In the genomic region with DNA sequence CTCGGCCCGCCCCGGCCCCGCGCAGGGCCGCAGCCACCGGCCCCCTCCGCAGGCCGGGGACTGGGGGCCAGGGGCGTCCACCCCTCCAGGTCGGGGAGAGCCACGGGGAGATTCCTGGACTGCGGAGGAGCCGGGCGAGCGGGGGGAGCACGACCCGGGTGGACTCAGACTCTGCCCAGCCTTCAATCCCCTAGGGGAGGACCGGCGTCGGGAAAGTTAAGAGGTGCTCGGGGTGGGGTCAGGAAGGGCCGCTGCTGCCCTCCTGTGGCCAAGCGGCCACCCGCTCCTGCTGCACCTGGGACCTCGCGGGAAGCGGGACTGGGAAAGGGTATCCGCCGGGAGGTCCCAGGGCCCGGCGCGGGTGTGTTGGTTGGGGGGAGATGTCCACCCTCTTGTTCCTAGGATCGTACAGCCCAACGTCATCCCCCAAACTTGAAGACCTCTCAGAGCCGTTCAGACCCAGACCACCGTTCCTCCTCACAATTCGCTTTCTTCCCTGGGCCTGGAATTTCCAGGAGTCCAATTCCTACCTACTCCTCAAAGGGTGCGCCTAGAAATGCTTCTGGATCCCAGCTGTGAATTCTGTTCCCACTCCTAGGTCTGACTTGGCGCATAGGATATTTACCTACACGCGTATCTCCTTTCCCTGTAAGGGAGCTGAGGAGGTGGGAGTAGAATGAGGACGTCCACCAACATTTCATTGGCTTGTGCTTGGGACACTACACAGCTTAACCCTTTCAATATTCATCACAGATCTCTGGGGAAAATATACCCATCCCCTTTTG, we compare ENCODE assay signal across 1 cellular context.
TF ChIP-seq lines count a peak whose summit lies in the region.

No MANE protein-coding gene starts in this region.

TF ChIP-seq in K562, 482 proteins besides CTCF, POLR2A, EP300 and RAD21 (continued from another document and continues in another):
- TF ChIP-seq, protein P1, sequence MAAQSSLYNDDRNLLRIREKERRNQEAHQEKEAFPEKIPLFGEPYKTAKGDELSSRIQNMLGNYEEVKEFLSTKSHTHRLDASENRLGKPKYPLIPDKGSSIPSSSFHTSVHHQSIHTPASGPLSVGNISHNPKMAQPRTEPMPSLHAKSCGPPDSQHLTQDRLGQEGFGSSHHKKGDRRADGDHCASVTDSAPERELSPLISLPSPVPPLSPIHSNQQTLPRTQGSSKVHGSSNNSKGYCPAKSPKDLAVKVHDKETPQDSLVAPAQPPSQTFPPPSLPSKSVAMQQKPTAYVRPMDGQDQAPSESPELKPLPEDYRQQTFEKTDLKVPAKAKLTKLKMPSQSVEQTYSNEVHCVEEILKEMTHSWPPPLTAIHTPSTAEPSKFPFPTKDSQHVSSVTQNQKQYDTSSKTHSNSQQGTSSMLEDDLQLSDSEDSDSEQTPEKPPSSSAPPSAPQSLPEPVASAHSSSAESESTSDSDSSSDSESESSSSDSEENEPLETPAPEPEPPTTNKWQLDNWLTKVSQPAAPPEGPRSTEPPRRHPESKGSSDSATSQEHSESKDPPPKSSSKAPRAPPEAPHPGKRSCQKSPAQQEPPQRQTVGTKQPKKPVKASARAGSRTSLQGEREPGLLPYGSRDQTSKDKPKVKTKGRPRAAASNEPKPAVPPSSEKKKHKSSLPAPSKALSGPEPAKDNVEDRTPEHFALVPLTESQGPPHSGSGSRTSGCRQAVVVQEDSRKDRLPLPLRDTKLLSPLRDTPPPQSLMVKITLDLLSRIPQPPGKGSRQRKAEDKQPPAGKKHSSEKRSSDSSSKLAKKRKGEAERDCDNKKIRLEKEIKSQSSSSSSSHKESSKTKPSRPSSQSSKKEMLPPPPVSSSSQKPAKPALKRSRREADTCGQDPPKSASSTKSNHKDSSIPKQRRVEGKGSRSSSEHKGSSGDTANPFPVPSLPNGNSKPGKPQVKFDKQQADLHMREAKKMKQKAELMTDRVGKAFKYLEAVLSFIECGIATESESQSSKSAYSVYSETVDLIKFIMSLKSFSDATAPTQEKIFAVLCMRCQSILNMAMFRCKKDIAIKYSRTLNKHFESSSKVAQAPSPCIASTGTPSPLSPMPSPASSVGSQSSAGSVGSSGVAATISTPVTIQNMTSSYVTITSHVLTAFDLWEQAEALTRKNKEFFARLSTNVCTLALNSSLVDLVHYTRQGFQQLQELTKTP (IDR thresholded peaks at IDR 0.05; ENCODE audit: low read depth in 1 of 2, partially characterized antibody in 2 of 2), result no peak
- no peak for TF ChIP-seq PRPF4 (IDR thresholded peaks at IDR 0.05; ENCODE audit: insufficient read depth, low read depth, low read length, poor library complexity, severe bottlenecking)
- TF ChIP-seq, protein P2, sequence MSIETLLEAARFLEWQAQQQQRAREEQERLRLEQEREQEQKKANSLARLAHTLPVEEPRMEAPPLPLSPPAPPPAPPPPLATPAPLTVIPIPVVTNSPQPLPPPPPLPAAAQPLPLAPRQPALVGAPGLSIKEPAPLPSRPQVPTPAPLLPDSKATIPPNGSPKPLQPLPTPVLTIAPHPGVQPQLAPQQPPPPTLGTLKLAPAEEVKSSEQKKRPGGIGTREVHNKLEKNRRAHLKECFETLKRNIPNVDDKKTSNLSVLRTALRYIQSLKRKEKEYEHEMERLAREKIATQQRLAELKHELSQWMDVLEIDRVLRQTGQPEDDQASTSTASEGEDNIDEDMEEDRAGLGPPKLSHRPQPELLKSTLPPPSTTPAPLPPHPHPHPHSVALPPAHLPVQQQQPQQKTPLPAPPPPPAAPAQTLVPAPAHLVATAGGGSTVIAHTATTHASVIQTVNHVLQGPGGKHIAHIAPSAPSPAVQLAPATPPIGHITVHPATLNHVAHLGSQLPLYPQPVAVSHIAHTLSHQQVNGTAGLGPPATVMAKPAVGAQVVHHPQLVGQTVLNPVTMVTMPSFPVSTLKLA (conservative IDR thresholded peaks at IDR 0.05), result peak in 1 of 2 experiments; percentile 77; a peak in 3 of 4 replicates
- peak; percentile 32; the same call in 1 of the 2 replicates for TF ChIP-seq ZSCAN29 (IDR thresholded peaks at IDR 0.05)
- no peak for TF ChIP-seq ZNF436 (CRISPR knock-in tag; IDR thresholded peaks at IDR 0.05)
- TF ChIP-seq, protein P3, sequence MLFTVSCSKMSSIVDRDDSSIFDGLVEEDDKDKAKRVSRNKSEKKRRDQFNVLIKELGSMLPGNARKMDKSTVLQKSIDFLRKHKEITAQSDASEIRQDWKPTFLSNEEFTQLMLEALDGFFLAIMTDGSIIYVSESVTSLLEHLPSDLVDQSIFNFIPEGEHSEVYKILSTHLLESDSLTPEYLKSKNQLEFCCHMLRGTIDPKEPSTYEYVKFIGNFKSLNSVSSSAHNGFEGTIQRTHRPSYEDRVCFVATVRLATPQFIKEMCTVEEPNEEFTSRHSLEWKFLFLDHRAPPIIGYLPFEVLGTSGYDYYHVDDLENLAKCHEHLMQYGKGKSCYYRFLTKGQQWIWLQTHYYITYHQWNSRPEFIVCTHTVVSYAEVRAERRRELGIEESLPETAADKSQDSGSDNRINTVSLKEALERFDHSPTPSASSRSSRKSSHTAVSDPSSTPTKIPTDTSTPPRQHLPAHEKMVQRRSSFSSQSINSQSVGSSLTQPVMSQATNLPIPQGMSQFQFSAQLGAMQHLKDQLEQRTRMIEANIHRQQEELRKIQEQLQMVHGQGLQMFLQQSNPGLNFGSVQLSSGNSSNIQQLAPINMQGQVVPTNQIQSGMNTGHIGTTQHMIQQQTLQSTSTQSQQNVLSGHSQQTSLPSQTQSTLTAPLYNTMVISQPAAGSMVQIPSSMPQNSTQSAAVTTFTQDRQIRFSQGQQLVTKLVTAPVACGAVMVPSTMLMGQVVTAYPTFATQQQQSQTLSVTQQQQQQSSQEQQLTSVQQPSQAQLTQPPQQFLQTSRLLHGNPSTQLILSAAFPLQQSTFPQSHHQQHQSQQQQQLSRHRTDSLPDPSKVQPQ (CRISPR knock-in tag; IDR thresholded peaks at IDR 0.05; ENCODE audit: borderline replicate concordance), result no peak
- no peak for TF ChIP-seq KDM1A (IDR thresholded peaks at IDR 0.05)
- TF ChIP-seq SETDB1 (IDR thresholded peaks at IDR 0.05; ENCODE audit: low read length), result no peak
- TF ChIP-seq, protein P4, sequence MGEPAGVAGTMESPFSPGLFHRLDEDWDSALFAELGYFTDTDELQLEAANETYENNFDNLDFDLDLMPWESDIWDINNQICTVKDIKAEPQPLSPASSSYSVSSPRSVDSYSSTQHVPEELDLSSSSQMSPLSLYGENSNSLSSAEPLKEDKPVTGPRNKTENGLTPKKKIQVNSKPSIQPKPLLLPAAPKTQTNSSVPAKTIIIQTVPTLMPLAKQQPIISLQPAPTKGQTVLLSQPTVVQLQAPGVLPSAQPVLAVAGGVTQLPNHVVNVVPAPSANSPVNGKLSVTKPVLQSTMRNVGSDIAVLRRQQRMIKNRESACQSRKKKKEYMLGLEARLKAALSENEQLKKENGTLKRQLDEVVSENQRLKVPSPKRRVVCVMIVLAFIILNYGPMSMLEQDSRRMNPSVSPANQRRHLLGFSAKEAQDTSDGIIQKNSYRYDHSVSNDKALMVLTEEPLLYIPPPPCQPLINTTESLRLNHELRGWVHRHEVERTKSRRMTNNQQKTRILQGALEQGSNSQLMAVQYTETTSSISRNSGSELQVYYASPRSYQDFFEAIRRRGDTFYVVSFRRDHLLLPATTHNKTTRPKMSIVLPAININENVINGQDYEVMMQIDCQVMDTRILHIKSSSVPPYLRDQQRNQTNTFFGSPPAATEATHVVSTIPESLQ (CRISPR knock-in tag; IDR thresholded peaks at IDR 0.05), result no peak
- no peak for TF ChIP-seq PURB (CRISPR knock-in tag; IDR thresholded peaks at IDR 0.05; ENCODE audit: low read depth)
- no peak for TF ChIP-seq ZNF324 (CRISPR knock-in tag; IDR thresholded peaks at IDR 0.05)
- TF ChIP-seq, protein P5, sequence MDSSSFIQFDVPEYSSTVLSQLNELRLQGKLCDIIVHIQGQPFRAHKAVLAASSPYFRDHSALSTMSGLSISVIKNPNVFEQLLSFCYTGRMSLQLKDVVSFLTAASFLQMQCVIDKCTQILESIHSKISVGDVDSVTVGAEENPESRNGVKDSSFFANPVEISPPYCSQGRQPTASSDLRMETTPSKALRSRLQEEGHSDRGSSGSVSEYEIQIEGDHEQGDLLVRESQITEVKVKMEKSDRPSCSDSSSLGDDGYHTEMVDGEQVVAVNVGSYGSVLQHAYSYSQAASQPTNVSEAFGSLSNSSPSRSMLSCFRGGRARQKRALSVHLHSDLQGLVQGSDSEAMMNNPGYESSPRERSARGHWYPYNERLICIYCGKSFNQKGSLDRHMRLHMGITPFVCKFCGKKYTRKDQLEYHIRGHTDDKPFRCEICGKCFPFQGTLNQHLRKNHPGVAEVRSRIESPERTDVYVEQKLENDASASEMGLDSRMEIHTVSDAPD (CRISPR knock-in tag; IDR thresholded peaks at IDR 0.05), result no peak
- TF ChIP-seq ZNF165 (CRISPR knock-in tag; IDR thresholded peaks at IDR 0.05; ENCODE audit: borderline replicate concordance), result no peak
- TF ChIP-seq, protein P6, sequence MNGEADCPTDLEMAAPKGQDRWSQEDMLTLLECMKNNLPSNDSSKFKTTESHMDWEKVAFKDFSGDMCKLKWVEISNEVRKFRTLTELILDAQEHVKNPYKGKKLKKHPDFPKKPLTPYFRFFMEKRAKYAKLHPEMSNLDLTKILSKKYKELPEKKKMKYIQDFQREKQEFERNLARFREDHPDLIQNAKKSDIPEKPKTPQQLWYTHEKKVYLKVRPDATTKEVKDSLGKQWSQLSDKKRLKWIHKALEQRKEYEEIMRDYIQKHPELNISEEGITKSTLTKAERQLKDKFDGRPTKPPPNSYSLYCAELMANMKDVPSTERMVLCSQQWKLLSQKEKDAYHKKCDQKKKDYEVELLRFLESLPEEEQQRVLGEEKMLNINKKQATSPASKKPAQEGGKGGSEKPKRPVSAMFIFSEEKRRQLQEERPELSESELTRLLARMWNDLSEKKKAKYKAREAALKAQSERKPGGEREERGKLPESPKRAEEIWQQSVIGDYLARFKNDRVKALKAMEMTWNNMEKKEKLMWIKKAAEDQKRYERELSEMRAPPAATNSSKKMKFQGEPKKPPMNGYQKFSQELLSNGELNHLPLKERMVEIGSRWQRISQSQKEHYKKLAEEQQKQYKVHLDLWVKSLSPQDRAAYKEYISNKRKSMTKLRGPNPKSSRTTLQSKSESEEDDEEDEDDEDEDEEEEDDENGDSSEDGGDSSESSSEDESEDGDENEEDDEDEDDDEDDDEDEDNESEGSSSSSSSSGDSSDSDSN (IDR thresholded peaks at IDR 0.05; ENCODE audit: borderline replicate concordance in 1 of 2, low read depth in 2 of 2, low read length in 2 of 2), result no peak; a peak in 1 of 4 replicates
- TF ChIP-seq, protein P7, sequence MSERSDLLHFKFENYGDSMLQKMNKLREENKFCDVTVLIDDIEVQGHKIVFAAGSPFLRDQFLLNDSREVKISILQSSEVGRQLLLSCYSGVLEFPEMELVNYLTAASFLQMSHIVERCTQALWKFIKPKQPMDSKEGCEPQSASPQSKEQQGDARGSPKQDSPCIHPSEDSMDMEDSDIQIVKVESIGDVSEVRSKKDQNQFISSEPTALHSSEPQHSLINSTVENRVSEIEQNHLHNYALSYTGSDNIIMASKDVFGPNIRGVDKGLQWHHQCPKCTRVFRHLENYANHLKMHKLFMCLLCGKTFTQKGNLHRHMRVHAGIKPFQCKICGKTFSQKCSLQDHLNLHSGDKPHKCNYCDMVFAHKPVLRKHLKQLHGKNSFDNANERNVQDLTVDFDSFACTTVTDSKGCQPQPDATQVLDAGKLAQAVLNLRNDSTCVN (CRISPR knock-in tag; IDR thresholded peaks at IDR 0.05), result no peak
- no peak for TF ChIP-seq TAF1 (IDR thresholded peaks at IDR 0.05; ENCODE audit: control insufficient read depth, extremely low read depth, insufficient read depth, low read length, severe bottlenecking)
- no peak for TF ChIP-seq ZNF232 (CRISPR knock-in tag; IDR thresholded peaks at IDR 0.05)
- TF ChIP-seq, protein P8, sequence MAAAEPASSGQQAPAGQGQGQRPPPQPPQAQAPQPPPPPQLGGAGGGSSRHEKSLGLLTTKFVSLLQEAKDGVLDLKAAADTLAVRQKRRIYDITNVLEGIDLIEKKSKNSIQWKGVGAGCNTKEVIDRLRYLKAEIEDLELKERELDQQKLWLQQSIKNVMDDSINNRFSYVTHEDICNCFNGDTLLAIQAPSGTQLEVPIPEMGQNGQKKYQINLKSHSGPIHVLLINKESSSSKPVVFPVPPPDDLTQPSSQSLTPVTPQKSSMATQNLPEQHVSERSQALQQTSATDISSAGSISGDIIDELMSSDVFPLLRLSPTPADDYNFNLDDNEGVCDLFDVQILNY (CRISPR knock-in tag; IDR thresholded peaks at IDR 0.05), result 0 out of 2 replicates have a peak, but pooled peaks have one; percentile 73
- TF ChIP-seq, protein P9, sequence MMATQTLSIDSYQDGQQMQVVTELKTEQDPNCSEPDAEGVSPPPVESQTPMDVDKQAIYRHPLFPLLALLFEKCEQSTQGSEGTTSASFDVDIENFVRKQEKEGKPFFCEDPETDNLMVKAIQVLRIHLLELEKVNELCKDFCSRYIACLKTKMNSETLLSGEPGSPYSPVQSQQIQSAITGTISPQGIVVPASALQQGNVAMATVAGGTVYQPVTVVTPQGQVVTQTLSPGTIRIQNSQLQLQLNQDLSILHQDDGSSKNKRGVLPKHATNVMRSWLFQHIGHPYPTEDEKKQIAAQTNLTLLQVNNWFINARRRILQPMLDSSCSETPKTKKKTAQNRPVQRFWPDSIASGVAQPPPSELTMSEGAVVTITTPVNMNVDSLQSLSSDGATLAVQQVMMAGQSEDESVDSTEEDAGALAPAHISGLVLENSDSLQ (IDR thresholded peaks at IDR 0.05), result 0 out of 2 replicates have a peak, but pooled peaks have one; percentile 29
- TF ChIP-seq SIN3B (IDR thresholded peaks at IDR 0.05; ENCODE audit: low read depth), result no peak; the same call in 1 of the 2 replicates
- TF ChIP-seq CCNT2 (IDR thresholded peaks at IDR 0.05; ENCODE audit: borderline replicate concordance, extremely low read depth, insufficient read length, low read depth, low read length), result peak; percentile 54
- TF ChIP-seq SMARCE1 (IDR thresholded peaks at IDR 0.05), result 0 out of 2 replicates have a peak, but pooled peaks have one; percentile 19
- no peak for TF ChIP-seq MEIS2 (IDR thresholded peaks at IDR 0.05; ENCODE audit: partially characterized antibody)
- TF ChIP-seq PHF8 (IDR thresholded peaks at IDR 0.05; ENCODE audit: borderline replicate concordance, low read length), result peak; percentile 52; the same call in 1 of the 2 replicates
- TF ChIP-seq U2AF1 (optimal IDR thresholded peaks at IDR 0.05; ENCODE audit: low read depth, low read length), result no peak
- no peak for TF ChIP-seq ARHGAP35 (IDR thresholded peaks at IDR 0.05; ENCODE audit: partially characterized antibody)
- TF ChIP-seq TGIF2 (CRISPR knock-in tag; IDR thresholded peaks at IDR 0.05), result peak; percentile 61; the same call in 1 of the 2 replicates
- TF ChIP-seq FOS (IDR thresholded peaks at IDR 0.05; ENCODE audit: extremely low read depth, insufficient read length), result no peak
- no peak for TF ChIP-seq NEUROD1 (IDR thresholded peaks at IDR 0.05; ENCODE audit: borderline replicate concordance, low read depth, low read length, partially characterized antibody)
- TF ChIP-seq ZNF133 (CRISPR knock-in tag; IDR thresholded peaks at IDR 0.05), result no peak
- no peak for TF ChIP-seq PRMT5 (CRISPR knock-in tag; IDR thresholded peaks at IDR 0.05)
- TF ChIP-seq GATA2 (CRISPR knock-in tag; IDR thresholded peaks at IDR 0.05), result no peak
